ENCODE assay signal across 22 cellular contexts in the genomic region with DNA sequence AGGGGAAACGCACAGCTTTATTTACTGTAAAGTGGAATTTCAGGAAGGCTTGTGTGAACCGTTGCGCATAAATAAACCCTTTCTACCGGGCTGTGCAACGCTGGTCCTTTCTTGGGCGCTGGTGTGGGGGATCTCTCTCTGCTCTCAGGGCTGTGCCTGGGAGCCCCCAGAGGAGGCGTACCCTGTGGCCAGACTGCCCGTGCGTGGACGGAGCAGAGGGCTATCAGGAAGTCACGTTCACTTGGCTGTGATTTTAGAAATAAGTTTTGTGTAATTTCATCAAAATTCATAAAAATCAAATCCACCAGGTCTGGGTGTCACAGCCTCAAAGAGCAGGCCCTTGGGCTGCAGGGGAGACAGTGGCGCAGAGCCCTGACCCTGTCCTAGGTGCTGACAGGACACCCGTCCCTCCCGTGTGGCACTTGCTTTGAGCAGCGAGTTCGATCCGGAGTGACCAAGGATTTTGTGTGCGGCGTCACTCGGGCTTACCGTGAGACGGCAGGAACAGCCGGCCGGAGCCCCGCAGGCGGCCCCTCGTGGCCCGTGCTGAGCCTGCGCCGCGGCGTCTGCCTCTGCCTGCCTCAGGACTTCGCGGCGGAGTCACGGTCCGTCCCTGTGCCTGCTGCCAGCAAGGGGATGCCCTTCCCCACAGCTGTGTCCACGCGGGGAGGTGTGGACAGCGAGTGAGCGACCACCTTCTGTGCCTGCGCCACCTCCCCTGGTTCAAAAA. TPM values are rescaled to one million over a fixed set of nuclear protein-coding genes. Genes with fewer than 3 reads are reported as not detected.
DNase-seq lines count a peak whose midpoint lies in the region; ATAC-seq, FAIRE-seq and TF ChIP-seq lines count a peak whose summit lies in the region.
"Had no signal": no experiment of that assay in that cellular context is flagged by ENCODE, and none has a peak within 500 bp of the region (broad histone marks: within the 10 kb centered on the region; RNA-seq: fewer than 3 reads in every experiment).

No MANE protein-coding gene starts in this region.

- CTCF ChIA-PET in activated naive CD4-positive, alpha-beta T cell treated with anti-CD3 and anti-CD28 coated beads, Interleukin-2, amount 10 ng/mL, durations not matched to agents 7 days and 5 days (lab: Charles Lee), result no interaction called here
- CTCF ChIA-PET in RWPE1 (lab: Yijun Ruan, JAX), result no interaction called here

- ATAC-seq in psoas muscle, result no peak
- ATAC-seq in body of pancreas, result no peak
- no peak for ATAC-seq in omental fat pad (ENCODE audit: low FRiP score)
- ATAC-seq: CD8-positive, alpha-beta T cell had no signal

- H3K9ac ChIP-seq in kidney (ENCODE audit: low read length in 2 of 2), result no peak overlapping the region

- no peak for DNase-seq in activated naive CD4-positive, alpha-beta T cell treated with anti-CD3 and anti-CD28 coated beads, Interleukin-2, amount 10 ng/mL, durations not matched to agents 7 days and 5 days
- DNase-seq in RWPE1 (ENCODE audit: low spot score), result no peak
- DNase-seq in kidney, result peak; percentile 64
- peak; percentile 8 to 42 for DNase-seq in psoas muscle
- no peak for DNase-seq in SJCRH30
- DNase-seq in body of pancreas, result no peak
- no peak for DNase-seq in omental fat pad (ENCODE audit: low spot score)
- DNase-seq: 8988T, DMS79 treated with DMSO at 0.1 percent for 48 hours, NCI-H1436, NCI-H2029, NCI-H2171, NCI-H446 treated with DMSO at 0.1 percent for 48 hours, NCI-H748 treated with DMSO at 0.1 percent for 48 hours, PC-9 had no signal

- no peaks in the 10 kb centered on the region for H3K9me3 Mint-ChIP-seq in activated naive CD4-positive, alpha-beta T cell treated with anti-CD3 and anti-CD28 coated beads, Interleukin-2, amount 50 U/mL, for 24 hours
- peaks cover 5% of the 10 kb centered on the region for H3K9me3 Mint-ChIP-seq in activated naive CD4-positive, alpha-beta T cell treated with anti-CD3 and anti-CD28 coated beads, Interleukin-2, amount 10 ng/mL, durations not matched to agents 7 days and 5 days
- H3K9me3 Mint-ChIP-seq: CD8-positive, alpha-beta T cell had no signal

- 90 to 93% (median 90%) methylated on average over 42 of the region's 42 CpGs for WGBS in psoas muscle, 3 donors
- 92 to 97% methylated on average over 35 to 42 of the region's 42 CpGs for WGBS in body of pancreas, 2 donors

- H3K4me3 ChIP-seq in kidney (ENCODE audit: low read length in 2 of 2), result no peak overlapping the region
- H3K4me3 ChIP-seq in psoas muscle, result no peak overlapping the region
- no peak overlapping the region for H3K4me3 ChIP-seq in SJCRH30
- no peak overlapping the region for H3K4me3 ChIP-seq in body of pancreas
- H3K4me3 ChIP-seq: PC-9, SK-N-MC had no signal

- no peak overlapping the region for H3K4me3 Mint-ChIP-seq in activated naive CD4-positive, alpha-beta T cell treated with anti-CD3 and anti-CD28 coated beads, Interleukin-2, amount 50 U/mL, for 24 hours
- no peak overlapping the region for H3K4me3 Mint-ChIP-seq in activated naive CD4-positive, alpha-beta T cell treated with anti-CD3 and anti-CD28 coated beads, Interleukin-2, amount 10 ng/mL, durations not matched to agents 7 days and 5 days
- H3K4me3 Mint-ChIP-seq: CD8-positive, alpha-beta T cell had no signal

- FAIRE-seq in kidney (lab: Jason Lieb, UNC), result no peak
- FAIRE-seq: G401.6, GM18507, H54 had no signal

- no peaks in the 10 kb centered on the region for H3K27me3 ChIP-seq in psoas muscle (ENCODE audit: insufficient read depth in 3 of 3, low read length in 2 of 3)
- H3K27me3 ChIP-seq in SJCRH30, result no peaks in the 10 kb centered on the region
- no peaks in the 10 kb centered on the region for H3K27me3 ChIP-seq in body of pancreas

- H3K4me1 ChIP-seq in kidney (ENCODE audit: control insufficient read depth in 1 of 2, insufficient read depth in 1 of 2, low read depth in 1 of 2, low read length in 2 of 2) (no peaks in the 10 kb centered on the region), psoas muscle (no peaks in the 10 kb centered on the region), SJCRH30 (peaks cover 3% of the 10 kb centered on the region; the same call in 1 of the 2 replicates), body of pancreas (peaks cover 9% of the 10 kb centered on the region)

- peak overlapping the region; percentile 51 for H3K27ac Mint-ChIP-seq in activated naive CD4-positive, alpha-beta T cell treated with anti-CD3 and anti-CD28 coated beads, Interleukin-2, amount 50 U/mL, for 24 hours
- no peak overlapping the region for H3K27ac Mint-ChIP-seq in activated naive CD4-positive, alpha-beta T cell treated with anti-CD3 and anti-CD28 coated beads, Interleukin-2, amount 10 ng/mL, durations not matched to agents 7 days and 5 days
- H3K27ac Mint-ChIP-seq: CD8-positive, alpha-beta T cell had no signal

- H3K36me3 Mint-ChIP-seq in activated naive CD4-positive, alpha-beta T cell treated with anti-CD3 and anti-CD28 coated beads, Interleukin-2, amount 50 U/mL, for 24 hours, result peaks cover 11% of the 10 kb centered on the region
- peaks cover 37% of the 10 kb centered on the region for H3K36me3 Mint-ChIP-seq in activated naive CD4-positive, alpha-beta T cell treated with anti-CD3 and anti-CD28 coated beads, Interleukin-2, amount 10 ng/mL, durations not matched to agents 7 days and 5 days

- POLR2A ChIA-PET in RWPE1 (lab: Yijun Ruan, JAX; ENCODE audit: low non-redundant PET), result no interaction called here

- H3K36me3 ChIP-seq in kidney (ENCODE audit: control insufficient read depth in 1 of 2, insufficient read depth in 2 of 2, low read length in 2 of 2) (peaks cover 6 to 19% of the 10 kb centered on the region in 2 donors), psoas muscle (ENCODE audit: insufficient read depth in 1 of 2, low read depth in 1 of 2) (peaks cover 0 to 50% of the 10 kb centered on the region in 2 donors), SJCRH30 (no peaks in the 10 kb centered on the region), body of pancreas (replicated peaks in 1 of 2; ENCODE audit: insufficient read depth in 1 of 2, low read depth in 2 of 2) (peaks cover 20 to 34% of the 10 kb centered on the region in 2 donors)

- TF ChIP-seq POLR2A in body of pancreas (IDR thresholded peaks at IDR 0.05), result no peak

- TF ChIP-seq CTCF in RWPE1 (conservative IDR thresholded peaks at IDR 0.05; ENCODE audit: low read depth), result no peak
- TF ChIP-seq CTCF in kidney (IDR thresholded peaks at IDR 0.05; ENCODE audit: borderline replicate concordance, extremely low read depth, insufficient read depth), result no peak
- no peak for TF ChIP-seq CTCF in psoas muscle (IDR thresholded peaks at IDR 0.05)
- TF ChIP-seq CTCF in body of pancreas (IDR thresholded peaks at IDR 0.05), result no peak
- TF ChIP-seq CTCF in omental fat pad (IDR thresholded peaks at IDR 0.05), result no peak

- H3K9me3 ChIP-seq in kidney (ENCODE audit: control insufficient read depth in 1 of 2, low read length in 2 of 2) (no peaks in the 10 kb centered on the region), psoas muscle (no peaks in the 10 kb centered on the region), SJCRH30 (replicated peaks) (no peaks in the 10 kb centered on the region), body of pancreas (no peaks in the 10 kb centered on the region)

- H3K27ac ChIP-seq in RWPE1, result peak overlapping the region; percentile 18; the same call in 1 of the 2 replicates
- no peak overlapping the region for H3K27ac ChIP-seq in kidney (ENCODE audit: low read depth in 2 of 2, low read length in 2 of 2)
- H3K27ac ChIP-seq in psoas muscle, result no peak overlapping the region
- no peak overlapping the region for H3K27ac ChIP-seq in SJCRH30
- no peak overlapping the region for H3K27ac ChIP-seq in body of pancreas
- H3K27ac ChIP-seq: HL-60, PC-9, SK-N-MC had no signal

- intact Hi-C loops in kidney (cut with DNase I), result no loop called here
- intact Hi-C loops in psoas muscle (cut with DNase I), result no loop called here
- intact Hi-C loops in body of pancreas (cut with DNase I), result no loop called here

- H3K27me3 Mint-ChIP-seq in activated naive CD4-positive, alpha-beta T cell treated with anti-CD3 and anti-CD28 coated beads, Interleukin-2, amount 50 U/mL, for 24 hours, result no peaks in the 10 kb centered on the region
- H3K27me3 Mint-ChIP-seq in activated naive CD4-positive, alpha-beta T cell treated with anti-CD3 and anti-CD28 coated beads, Interleukin-2, amount 10 ng/mL, durations not matched to agents 7 days and 5 days, result no peaks in the 10 kb centered on the region

- no peaks in the 10 kb centered on the region for H3K4me1 Mint-ChIP-seq in activated naive CD4-positive, alpha-beta T cell treated with anti-CD3 and anti-CD28 coated beads, Interleukin-2, amount 50 U/mL, for 24 hours
- no peaks in the 10 kb centered on the region for H3K4me1 Mint-ChIP-seq in activated naive CD4-positive, alpha-beta T cell treated with anti-CD3 and anti-CD28 coated beads, Interleukin-2, amount 10 ng/mL, durations not matched to agents 7 days and 5 days

RNA-seq across cellular contexts. Expression of gene GET4, which starts 20.2 kb away (rescaled TPM):
- total RNA-seq in kidney, result 44.8 TPM
- polyA plus RNA-seq in kidney (ENCODE audit: insufficient read depth, low read depth, low replicate concordance), result 80.8 TPM
- total RNA-seq in psoas muscle, result 10 to 100 TPM; 27.3 to 42.3 (median 29.1) TPM
- 10 to 100 TPM; 36.8 to 51.1 (median 48.3) TPM for polyA plus RNA-seq in psoas muscle
- 21.4 and 22.0 TPM in 2 replicates for total RNA-seq in SJCRH30 (2014; rRNA removed; shearing (Covaris generic))
- total RNA-seq in body of pancreas, result 10 to 100 TPM; 34.8 to 42.2 TPM
- total RNA-seq in omental fat pad, result 10 to 100 TPM; 18.7 to 28.5 (median 23.5) TPM

RNA-seq across cellular contexts. Expression of gene ADAP1, which starts 58.0 kb away (rescaled TPM):
- total RNA-seq in kidney (48.2 TPM), psoas muscle (1 to 10 TPM in 3 of 4 donors, under 1 TPM in 1; 0.88 to 1.4 (median 1.2) TPM), body of pancreas (10 to 100 TPM; 19.7 to 19.8 TPM), omental fat pad (10 to 100 TPM in 3 of 4 donors, 1 to 10 TPM in 1; 6.7 to 21.7 (median 14.4) TPM)
- polyA plus RNA-seq in kidney (ENCODE audit: insufficient read depth, low read depth, low replicate concordance) (36.4 TPM), psoas muscle (under 1 TPM; 0.18 to 0.56 (median 0.56) TPM)
- total RNA-seq in SJCRH30 (2014; rRNA removed; shearing (Covaris generic)), result 0.04 TPM in 1 of 2 replicates, not detected in the other

Comparison
In these comparisons a context has a peak if more than half of its experiments do, and no peak if none do; other contexts are left out.
1. DNase-seq: peak in kidney (single experiment) and psoas muscle (2 of 2); none in activated naive CD4-positive, alpha-beta T cell treated with anti-CD3 and anti-CD28 coated beads, Interleukin-2, amount 10 ng/mL, durations not matched to agents 7 days and 5 days (single experiment), RWPE1 (single experiment), SJCRH30 (0 of 2), body of pancreas (0 of 4) and omental fat pad (single experiment).